Comparison of ENCODE assay signal across 1 cellular context in the genomic region with DNA sequence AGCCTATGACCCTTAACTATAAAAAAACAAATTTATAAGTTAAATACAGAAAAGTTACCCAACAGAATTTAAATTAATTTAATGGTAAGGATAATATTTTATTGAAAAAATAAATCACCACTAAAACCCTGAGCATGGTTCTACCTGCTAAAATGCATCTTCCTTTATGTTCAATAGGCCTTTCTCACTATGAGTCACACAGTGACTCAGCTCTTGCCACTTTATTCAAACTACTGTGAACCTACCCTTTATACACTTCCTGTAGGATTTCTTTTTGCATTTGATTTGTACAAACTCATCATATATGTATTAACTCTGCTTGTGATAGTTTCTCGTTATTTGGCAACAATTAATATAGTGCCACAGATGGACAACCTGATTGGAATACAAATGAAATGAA.
A peak's percentile ranks its signal among the peaks of the same experiment; 100 is the strongest.
TF ChIP-seq lines count a peak whose summit lies in the region.

No MANE protein-coding gene starts in this region.

TF ChIP-seq in liver, 16 proteins besides CTCF, POLR2A, EP300 and RAD21:
- TF ChIP-seq, protein P1, sequence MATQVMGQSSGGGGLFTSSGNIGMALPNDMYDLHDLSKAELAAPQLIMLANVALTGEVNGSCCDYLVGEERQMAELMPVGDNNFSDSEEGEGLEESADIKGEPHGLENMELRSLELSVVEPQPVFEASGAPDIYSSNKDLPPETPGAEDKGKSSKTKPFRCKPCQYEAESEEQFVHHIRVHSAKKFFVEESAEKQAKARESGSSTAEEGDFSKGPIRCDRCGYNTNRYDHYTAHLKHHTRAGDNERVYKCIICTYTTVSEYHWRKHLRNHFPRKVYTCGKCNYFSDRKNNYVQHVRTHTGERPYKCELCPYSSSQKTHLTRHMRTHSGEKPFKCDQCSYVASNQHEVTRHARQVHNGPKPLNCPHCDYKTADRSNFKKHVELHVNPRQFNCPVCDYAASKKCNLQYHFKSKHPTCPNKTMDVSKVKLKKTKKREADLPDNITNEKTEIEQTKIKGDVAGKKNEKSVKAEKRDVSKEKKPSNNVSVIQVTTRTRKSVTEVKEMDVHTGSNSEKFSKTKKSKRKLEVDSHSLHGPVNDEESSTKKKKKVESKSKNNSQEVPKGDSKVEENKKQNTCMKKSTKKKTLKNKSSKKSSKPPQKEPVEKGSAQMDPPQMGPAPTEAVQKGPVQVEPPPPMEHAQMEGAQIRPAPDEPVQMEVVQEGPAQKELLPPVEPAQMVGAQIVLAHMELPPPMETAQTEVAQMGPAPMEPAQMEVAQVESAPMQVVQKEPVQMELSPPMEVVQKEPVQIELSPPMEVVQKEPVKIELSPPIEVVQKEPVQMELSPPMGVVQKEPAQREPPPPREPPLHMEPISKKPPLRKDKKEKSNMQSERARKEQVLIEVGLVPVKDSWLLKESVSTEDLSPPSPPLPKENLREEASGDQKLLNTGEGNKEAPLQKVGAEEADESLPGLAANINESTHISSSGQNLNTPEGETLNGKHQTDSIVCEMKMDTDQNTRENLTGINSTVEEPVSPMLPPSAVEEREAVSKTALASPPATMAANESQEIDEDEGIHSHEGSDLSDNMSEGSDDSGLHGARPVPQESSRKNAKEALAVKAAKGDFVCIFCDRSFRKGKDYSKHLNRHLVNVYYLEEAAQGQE (IDR thresholded peaks at IDR 0.05), result no peak
- TF ChIP-seq, protein P2, sequence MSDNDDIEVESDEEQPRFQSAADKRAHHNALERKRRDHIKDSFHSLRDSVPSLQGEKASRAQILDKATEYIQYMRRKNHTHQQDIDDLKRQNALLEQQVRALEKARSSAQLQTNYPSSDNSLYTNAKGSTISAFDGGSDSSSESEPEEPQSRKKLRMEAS (IDR thresholded peaks at IDR 0.05), result no peak
- TF ChIP-seq NR2F2 (IDR thresholded peaks at IDR 0.05) (no peak), RXRA (IDR thresholded peaks at IDR 0.05) (no peak), JUND (IDR thresholded peaks at IDR 0.05) (peak; percentile 32 to 84), YY1 (IDR thresholded peaks at IDR 0.05) (no peak)
